In genomic region chr1:151146416-151147131, GRCh38 we compare ENCODE assay signal across 8 cellular contexts. TPM values are rescaled to one million over a fixed set of nuclear protein-coding genes. Genes with fewer than 3 reads are reported as not detected.
DNase-seq lines count a peak whose midpoint lies in the region; ATAC-seq and TF ChIP-seq lines count a peak whose summit lies in the region.

Gene SEMA6C, minus strand, starts transcription at chr1:151146631. Its CDS starts 4,010 bp downstream, at chr1:151142621.

- H3K4me1 ChIP-seq in Caco-2 (peaks cover 16% of the 10 kb centered on the region), endodermal cell (ENCODE audit: control insufficient read depth, insufficient read depth, low read length) (no peaks in the 10 kb centered on the region)

- peak within 1 kb of the TSS; percentile 86 for H3K4me3 Mint-ChIP-seq in Caco-2 (ENCODE audit: unreplicated experiment)
- peak within 1 kb of the TSS; percentile 85 for H3K4me3 Mint-ChIP-seq in endodermal cell

- H3K36me3 ChIP-seq in Caco-2 (ENCODE audit: control insufficient read depth, insufficient read depth, low read length) (no peaks in the 10 kb centered on the region), endodermal cell (ENCODE audit: control insufficient read depth, insufficient read depth, low read length) (peaks cover 7% of the 10 kb centered on the region)

- H3K27ac Mint-ChIP-seq in Caco-2 (ENCODE audit: unreplicated experiment) (peak within 1 kb of the TSS; percentile 10), endodermal cell (peak within 1 kb of the TSS; percentile 91)

- H3K9me3 ChIP-seq in Caco-2 (no peaks in the 10 kb centered on the region), endodermal cell (ENCODE audit: control insufficient read depth, low read length) (no peaks in the 10 kb centered on the region)

- H3K9me3 Mint-ChIP-seq in Caco-2 (ENCODE audit: unreplicated experiment): no peaks in the 10 kb centered on the region
- no peaks in the 10 kb centered on the region for H3K9me3 Mint-ChIP-seq in endodermal cell

- TF ChIP-seq CTCF in Caco-2 (IDR thresholded peaks at IDR 0.05; ENCODE audit: insufficient read depth in 1 of 2, low read depth in 1 of 2, low read length in 1 of 2, severe bottlenecking in 1 of 2, unreplicated experiment in 1 of 2) (no peak), endodermal cell (conservative IDR thresholded peaks at IDR 0.05) (no peak)

- H3K27me3 ChIP-seq in Caco-2 (replicated peaks; ENCODE audit: control insufficient read depth, insufficient read depth, low read length) (no peaks in the 10 kb centered on the region), endodermal cell (ENCODE audit: control insufficient read depth, insufficient read depth, low read length, poor library complexity, severe bottlenecking) (no peaks in the 10 kb centered on the region)

- peak within 1 kb of the TSS; percentile 40 for H3K27ac ChIP-seq in endodermal cell (ENCODE audit: low read depth, low read length)

- H3K27me3 Mint-ChIP-seq in Caco-2 (ENCODE audit: insufficient read depth, unreplicated experiment): no peaks in the 10 kb centered on the region
- peaks cover 11% of the 10 kb centered on the region for H3K27me3 Mint-ChIP-seq in endodermal cell (ENCODE audit: insufficient read depth)

- 0 to 1% methylated on average over 36 to 61 of the region's 61 CpGs for WGBS in endodermal cell (ENCODE audit: insufficient coverage in 1 of 2, insufficient read length in 1 of 2), 2 experiments

- peak within 1 kb of the TSS; percentile 51 for H3K9ac ChIP-seq in endodermal cell (ENCODE audit: extremely low read depth, low read length, poor library complexity, severe bottlenecking)

- intact Hi-C loops in Caco-2 (cut with micrococcal nuclease; ENCODE audit: unreplicated experiment): loop anchor here (2.0 kb wide), 2 partner anchors 16 to 76 kb away; partner anchors contain the start of gene GABPB2

- H3K36me3 Mint-ChIP-seq in Caco-2 (ENCODE audit: insufficient read depth, unreplicated experiment) (peaks cover 4% of the 10 kb centered on the region), endodermal cell (ENCODE audit: low read depth) (no peaks in the 10 kb centered on the region)

- peaks cover 12% of the 10 kb centered on the region for H3K4me1 Mint-ChIP-seq in Caco-2 (ENCODE audit: low read depth, unreplicated experiment)
- H3K4me1 Mint-ChIP-seq in endodermal cell: peaks cover 27% of the 10 kb centered on the region

- ATAC-seq in GM21423 (IDR thresholded peaks at IDR 0.05; ENCODE audit: unreplicated experiment): peak; percentile 99

- DNase-seq in Caco-2 (peak; percentile 93 to 95), HUDEP-2 (lab: John Stamatoyannopoulos, UW; ENCODE audit: unreplicated experiment in 76 of 76) (peak in 73 of 76 experiments; percentile 28 to 91 (median 80)), NOMO-1 treated with DMSO at 0.1 percent for 48 hours (lab: John Stamatoyannopoulos, UW; ENCODE audit: unreplicated experiment) (peak; percentile 86), endodermal cell (peak; percentile 97), mesenteric fat pad (ENCODE audit: low spot score) (peak; percentile 98)
- peak; percentile 72 for DNase-seq in activated CD8-positive, alpha-beta memory T cell treated with anti-CD3 and anti-CD28 coated beads, Interleukin-2, amount 50 U/mL, for 24 hours (ENCODE audit: extremely low read depth)
- DNase-seq in stimulated activated CD8-positive, alpha-beta memory T cell treated with anti-CD3 and anti-CD28 coated beads, Interleukin-12 subunit alpha, Interleukin-12 subunit beta, amount 100 ng/mL, for 4 hours (ENCODE audit: low read depth): peak; percentile 77

- CTCF ChIA-PET in Caco-2 (lab: Charles Lee): interaction anchor here (1.5 kb wide), 1 partner anchor 15 kb away, joined by 4 read pairs; no protein-coding TSS in a partner anchor

- POLR2A ChIA-PET in Caco-2 (lab: Charles Lee): no interaction called here

- H3K4me3 ChIP-seq in Caco-2 (ENCODE audit: low read depth, low read length): peak within 1 kb of the TSS; percentile 80
- peak within 1 kb of the TSS; percentile 92 for H3K4me3 ChIP-seq in endodermal cell (ENCODE audit: low read length)

- TSS peak; percentile 30 for BruUV-seq in Caco-2 (replicated peaks; lab: Mats Ljungman, UMichigan)

RNA-seq across cellular contexts. Expression of gene SEMA6C, which starts in this region (rescaled TPM):
- 2.8 and 3.7 TPM in 2 replicates for total RNA-seq in Caco-2 (2022)
- total RNA-seq in endodermal cell: 10 to 100 TPM; 23.8 to 26.5 TPM
- polyA plus RNA-seq in endodermal cell (2013, experiment 1 of 2): 33.4 TPM
- 32.0 TPM for polyA plus RNA-seq in endodermal cell (2013, experiment 2 of 2)
- 4.8 TPM for total RNA-seq in mesenteric fat pad

Comparison
In these comparisons a context has a peak if more than half of its experiments do, and no peak if none do; other contexts are left out.
1. Peak in every context shown above with its lines: DNase-seq, ATAC-seq, H3K4me3 ChIP-seq and H3K27ac ChIP-seq.